Comparison of ENCODE assay signal across 14 cellular contexts in genomic region chr10:83346216-83346910, GRCh38.
DNase-seq lines count a peak whose midpoint lies in the region; ATAC-seq, FAIRE-seq and TF ChIP-seq lines count a peak whose summit lies in the region.
"Had no signal": no experiment of that assay in that cellular context is flagged by ENCODE, and none has a peak within 500 bp of the region (broad histone marks: within the 10 kb centered on the region; RNA-seq: fewer than 3 reads in every experiment).

No MANE protein-coding gene starts in this region.

- no peak overlapping the region for H3K9ac ChIP-seq in adipocyte (ENCODE audit: low read length)

- DNase-seq in adipocyte (ENCODE audit: low read depth) (peak; percentile 69), bronchial epithelial cell (ENCODE audit: low read depth) (peak; percentile 61), fibroblast of villous mesenchyme (ENCODE audit: low read depth) (peak; percentile 0), stromal cell of bone marrow (ENCODE audit: low read depth) (peak; percentile 31), activated gamma-delta T cell treated with Interleukin-2 at 50 U/mL for 16 hours (no peak)
- DNase-seq: BE2C; CD4-positive, alpha-beta T cell; NCI-H1417; NCI-H187 treated with DMSO at 0.1 percent for 48 hours; NCI-H2171; NCI-H774 had no signal

- H3K4me1 ChIP-seq in adipocyte (ENCODE audit: control insufficient read depth, insufficient read depth, low read length): peaks cover 6% of the 10 kb centered on the region
- H3K4me1 ChIP-seq: BE2C, HAP-1 had no signal

- no peak overlapping the region for H3K4me3 ChIP-seq in adipocyte (ENCODE audit: low read length)
- H3K4me3 ChIP-seq in bronchial epithelial cell (ENCODE audit: low read depth, low read length): no peak overlapping the region
- no peak overlapping the region for H3K4me3 ChIP-seq in fibroblast of villous mesenchyme (ENCODE audit: low read depth, low read length)
- H3K4me3 ChIP-seq: HAP-1 had no signal

- no peak for TF ChIP-seq CTCF in bronchial epithelial cell (IDR thresholded peaks at IDR 0.05; ENCODE audit: insufficient read depth, low read length, severe bottlenecking)
- TF ChIP-seq CTCF in fibroblast of villous mesenchyme (IDR thresholded peaks at IDR 0.05; ENCODE audit: insufficient read depth, low read depth, low read length): no peak

- H3K36me3 ChIP-seq in adipocyte (ENCODE audit: control insufficient read depth, insufficient read depth, low read length, severe bottlenecking) (no peaks in the 10 kb centered on the region), bronchial epithelial cell (ENCODE audit: control insufficient read depth, insufficient read depth, low read length) (no peaks in the 10 kb centered on the region)
- H3K36me3 ChIP-seq: BE2C, HAP-1 had no signal

- no peak for FAIRE-seq in bronchial epithelial cell (lab: Jason Lieb, UNC)

- H3K27me3 ChIP-seq in adipocyte (replicated peaks; ENCODE audit: control insufficient read depth, insufficient read depth, low read length) (no peaks in the 10 kb centered on the region), bronchial epithelial cell (ENCODE audit: control insufficient read depth, insufficient read depth, low read length) (no peaks in the 10 kb centered on the region)
- H3K27me3 ChIP-seq: BE2C had no signal

- no peak for ATAC-seq in GM18502 (IDR thresholded peaks at IDR 0.05; ENCODE audit: poor library complexity, unreplicated experiment)
- no peak for ATAC-seq in GM19328 (IDR thresholded peaks at IDR 0.05; ENCODE audit: unreplicated experiment)

- H3K9me3 ChIP-seq in adipocyte (ENCODE audit: control insufficient read depth, low read length): no peaks in the 10 kb centered on the region
- H3K9me3 ChIP-seq: BE2C, HAP-1 had no signal
